In the genomic region with DNA sequence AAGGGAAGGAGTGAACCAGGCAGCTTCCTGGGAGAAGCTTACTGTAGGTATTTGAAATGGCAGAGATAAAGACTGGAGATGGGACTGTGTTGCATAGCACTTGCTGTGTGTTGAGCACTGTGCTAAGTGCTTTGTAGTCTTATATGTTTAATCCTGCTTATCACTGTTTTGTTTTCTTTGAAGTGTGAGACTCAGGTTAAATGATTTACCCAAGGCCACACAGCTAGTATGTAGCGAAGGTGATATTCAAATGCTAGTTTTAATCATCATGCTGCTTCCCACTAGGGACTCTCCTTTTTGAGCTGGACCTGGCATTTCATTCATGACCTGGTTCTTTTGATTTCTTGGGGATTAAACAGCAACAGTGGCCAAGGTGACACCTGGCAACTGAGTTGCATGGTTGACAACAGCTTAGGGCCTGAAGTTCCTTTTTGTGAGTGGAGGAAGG, we compare ENCODE assay signal across 17 cellular contexts. TPM values are rescaled to one million over a fixed set of nuclear protein-coding genes. Genes with fewer than 3 reads are reported as not detected.
DNase-seq lines count a peak whose midpoint lies in the region; ATAC-seq, FAIRE-seq and TF ChIP-seq lines count a peak whose summit lies in the region.
"Had no signal": no experiment of that assay in that cellular context is flagged by ENCODE, and none has a peak within 500 bp of the region (broad histone marks: within the 10 kb centered on the region; RNA-seq: fewer than 3 reads in every experiment).

No MANE protein-coding gene starts in this region.

- H3K79me2 ChIP-seq in HepG2 (ENCODE audit: insufficient read depth, low read length) = peaks cover 47% of the 10 kb centered on the region
- H3K79me2 ChIP-seq in SK-N-SH (ENCODE audit: insufficient read depth) = peaks cover 56% of the 10 kb centered on the region
- no peaks in the 10 kb centered on the region for H3K79me2 ChIP-seq in smooth muscle cell (ENCODE audit: low read depth)

- peaks cover 90% of the 10 kb centered on the region for H3K4me1 ChIP-seq in HepG2 (ENCODE audit: insufficient read depth, low read length)
- no peaks in the 10 kb centered on the region for H3K4me1 ChIP-seq in right lobe of liver
- peaks cover 41 to 61% of the 10 kb centered on the region in 2 experiments for H3K4me1 ChIP-seq in SK-N-SH (ENCODE audit: control insufficient read depth in 1 of 2, insufficient read depth in 2 of 2, low read depth in 1 of 2, low read length in 1 of 2)
- H3K4me1 ChIP-seq in iPS-20b (ENCODE audit: insufficient read depth, low read length) = peaks cover 51% of the 10 kb centered on the region
- peaks cover 15% of the 10 kb centered on the region for H3K4me1 ChIP-seq in smooth muscle cell (ENCODE audit: low read depth)

- no peak for TF ChIP-seq CTCF in HepG2 (CRISPR knock-in tag; IDR thresholded peaks at IDR 0.05)
- no peak for TF ChIP-seq CTCF in right lobe of liver (IDR thresholded peaks at IDR 0.05)
- no peak for TF ChIP-seq CTCF in SK-N-SH (IDR thresholded peaks at IDR 0.05)
- no peak for TF ChIP-seq CTCF in smooth muscle cell (IDR thresholded peaks at IDR 0.05; ENCODE audit: borderline replicate concordance, insufficient read depth, poor library complexity, severe bottlenecking)
- TF ChIP-seq CTCF in dorsolateral prefrontal cortex (IDR thresholded peaks at IDR 0.05 in 54 of 56, conservative IDR thresholded peaks at IDR 0.05 in 2 of 56; ENCODE audit: low read depth in 1 of 56, partially characterized antibody in 56 of 56) = no peak

- TF ChIP-seq POLR2A in HepG2 (IDR thresholded peaks at IDR 0.05; ENCODE audit: insufficient read depth in 1 of 2, low read depth in 2 of 2, low read length in 2 of 2) (peak; percentile 31 to 48; a peak in 1 of 4 replicates), right lobe of liver (IDR thresholded peaks at IDR 0.05) (no peak)

- in situ Hi-C loops in HepG2 (cut with HindIII; ENCODE audit: extremely low pct_ligation_motif_present, low pct_unique_long_range_greater_than_20kb) = loop anchor here (5.0 kb wide), 1 partner anchor 33 kb away; a partner anchor contains a TSS

- no peak for TF ChIP-seq RAD21 in HepG2 (CRISPR knock-in tag; IDR thresholded peaks at IDR 0.05)
- no peak for TF ChIP-seq RAD21 in SK-N-SH (IDR thresholded peaks at IDR 0.05; ENCODE audit: low read length)

- ATAC-seq in HepG2 = peak; percentile 20
- no peak for ATAC-seq in right lobe of liver
- ATAC-seq: left lung had no signal

- DNase-seq in HepG2 (ENCODE audit: low spot score) (peak; percentile 76), right lobe of liver (no peak), SK-N-SH (no peak), smooth muscle cell (lab: John Stamatoyannopoulos, UW; ENCODE audit: unreplicated experiment) (no peak), T1000 (lab: John Stamatoyannopoulos, UW) (no peak), dorsolateral prefrontal cortex (no peak), COR-L47 (lab: John Stamatoyannopoulos, UW) (no peak)
- DNase-seq: activated B cell treated with CpG ODN at 0.5 μM for 24 hours, GOT3, left lung, NCI-H1930 had no signal

- POLR2A ChIA-PET in HepG2 (lab: Yijun Ruan, JAX) = interaction anchor here (0.8 to 5.2 kb wide), 7 partner anchors 11 to 80 kb away, joined by 3 to 122 read pairs (median 4); a partner anchor contains a TSS
- POLR2A ChIA-PET in SK-N-SH (lab: Yijun Ruan, JAX) = no interaction called here

- H3K9me2 ChIP-seq in SK-N-SH = no peaks in the 10 kb centered on the region

- intact Hi-C loops in HepG2 (cut with micrococcal nuclease; ENCODE audit: unreplicated experiment) = loop anchor here (5.0 kb wide), 1 partner anchor 193 kb away; no protein-coding TSS in a partner anchor
- intact Hi-C loops in right lobe of liver (cut with DNase I) = no loop called here
- intact Hi-C loops in dorsolateral prefrontal cortex (cut with DNase I) = no loop called here

- H3K9ac ChIP-seq in HepG2 (ENCODE audit: insufficient read depth, low read depth, low read length) (peak overlapping the region; percentile 67), SK-N-SH (peak overlapping the region; percentile 62; the same call in 1 of the 2 replicates), iPS-20b (ENCODE audit: low read depth, low read length) (peak overlapping the region; percentile 47; the same call in 1 of the 2 replicates), smooth muscle cell (ENCODE audit: low read depth) (no peak overlapping the region)

- no TSS peak for BruUV-seq in HepG2 (replicated peaks; lab: Mats Ljungman, UMichigan)

- H2AFZ ChIP-seq in HepG2 (ENCODE audit: low read length) (no peak overlapping the region), SK-N-SH (ENCODE audit: low read depth) (no peak overlapping the region), smooth muscle cell (ENCODE audit: low read depth) (no peak overlapping the region)

- no peaks in the 10 kb centered on the region for H3K9me3 ChIP-seq in HepG2 (ENCODE audit: low read length)
- no peaks in the 10 kb centered on the region for H3K9me3 ChIP-seq in right lobe of liver
- no peaks in the 10 kb centered on the region for H3K9me3 ChIP-seq in SK-N-SH
- no peaks in the 10 kb centered on the region for H3K9me3 ChIP-seq in iPS-20b (ENCODE audit: insufficient read depth, low read depth, low read length)
- H3K9me3 ChIP-seq in smooth muscle cell (replicated peaks; ENCODE audit: low read depth) = no peaks in the 10 kb centered on the region
- H3K9me3 ChIP-seq: left lung, MG63, Peyer's patch had no signal

- peak in 1 of 2 experiments; percentile 65; a peak in 2 of 4 replicates for TF ChIP-seq EP300 in HepG2 (IDR thresholded peaks at IDR 0.05; ENCODE audit: low read depth in 2 of 2, low read length in 2 of 2)
- TF ChIP-seq EP300 in HepG2 (CRISPR knock-in tag; IDR thresholded peaks at IDR 0.05; ENCODE audit: borderline replicate concordance) = no peak; the same call in 1 of the 2 replicates
- TF ChIP-seq EP300 in SK-N-SH (IDR thresholded peaks at IDR 0.05; ENCODE audit: borderline replicate concordance in 1 of 2, low read depth in 1 of 2, low read length in 1 of 2) = no peak

- H4K20me1 ChIP-seq in HepG2 (ENCODE audit: insufficient read depth, low read length) (no peaks in the 10 kb centered on the region), SK-N-SH (ENCODE audit: insufficient read depth) (no peaks in the 10 kb centered on the region), smooth muscle cell (ENCODE audit: low read depth) (no peaks in the 10 kb centered on the region)

- H3K27ac ChIP-seq in HepG2 (ENCODE audit: extremely low read length, insufficient read depth, low read length) (peak overlapping the region; percentile 74), right lobe of liver (peak overlapping the region in 1 of 3 donors; percentile 3), SK-N-SH (ENCODE audit: low read depth in 2 of 2, low read length in 1 of 2) (peak overlapping the region; percentile 81 to 97), iPS-20b (ENCODE audit: low read length) (peak overlapping the region; percentile 6), smooth muscle cell (ENCODE audit: low read depth) (no peak overlapping the region), dorsolateral prefrontal cortex (no peak overlapping the region)
- H3K27ac ChIP-seq: left lung had no signal

- peak overlapping the region; percentile 84 for H3K4me2 ChIP-seq in HepG2 (ENCODE audit: low read depth, low read length)
- H3K4me2 ChIP-seq in SK-N-SH = peak overlapping the region; percentile 53
- peak overlapping the region; percentile 75 for H3K4me2 ChIP-seq in smooth muscle cell

- CTCF ChIA-PET in HepG2 (lab: Yijun Ruan, JAX; ENCODE audit: low intra/inter-chr PET ratio, low total read pairs) = no interaction called here
- CTCF ChIA-PET in SK-N-SH (lab: Yijun Ruan, JAX) = interaction anchor here (1.4 to 5.4 kb wide), 3 partner anchors 35 to 529 kb away, joined by 3 to 58 read pairs (median 5); a partner anchor contains a TSS

- peak; percentile 85 for FAIRE-seq in HepG2 (lab: Jason Lieb, UNC)
- FAIRE-seq: endothelial cell of umbilical vein, frontal cortex, urothelium cell line had no signal

- no peaks in the 10 kb centered on the region for H3K36me3 ChIP-seq in HepG2 (replicated peaks in 1 of 2; ENCODE audit: control insufficient read depth in 1 of 2, insufficient read depth in 2 of 2, low read length in 2 of 2)
- no peaks in the 10 kb centered on the region for H3K36me3 ChIP-seq in right lobe of liver
- H3K36me3 ChIP-seq in SK-N-SH (replicated peaks in 1 of 2; ENCODE audit: control insufficient read depth in 1 of 2, insufficient read depth in 2 of 2, low read length in 1 of 2) = no peaks in the 10 kb centered on the region
- no peaks in the 10 kb centered on the region for H3K36me3 ChIP-seq in iPS-20b (ENCODE audit: insufficient read depth, low read depth, low read length)
- H3K36me3 ChIP-seq in smooth muscle cell (ENCODE audit: low read depth) = no peaks in the 10 kb centered on the region
- H3K36me3 ChIP-seq: left lung, MG63, Peyer's patch had no signal

- H3K27me3 ChIP-seq in HepG2 (ENCODE audit: control insufficient read depth in 1 of 2, insufficient read depth in 2 of 2, low read length in 2 of 2) = no peaks in the 10 kb centered on the region; a peak in 1 of 5 replicates
- no peaks in the 10 kb centered on the region for H3K27me3 ChIP-seq in right lobe of liver
- H3K27me3 ChIP-seq in SK-N-SH (ENCODE audit: insufficient read depth) = no peaks in the 10 kb centered on the region
- H3K27me3 ChIP-seq in iPS-20b (ENCODE audit: insufficient read depth, low read length) = peaks cover 22% of the 10 kb centered on the region
- no peaks in the 10 kb centered on the region for H3K27me3 ChIP-seq in smooth muscle cell (ENCODE audit: low read depth)
- H3K27me3 ChIP-seq in dorsolateral prefrontal cortex = peaks cover 0 to 28% (median 0%) of the 10 kb centered on the region in 45 donors
- H3K27me3 ChIP-seq: MG63, Peyer's patch had no signal

- H3F3A ChIP-seq in SK-N-SH (replicated peaks; ENCODE audit: insufficient read depth) (peaks cover 30% of the 10 kb centered on the region), smooth muscle cell (ENCODE audit: low read depth) (no peaks in the 10 kb centered on the region)

- 7% methylated on average over 1 of the region's 1 CpG for WGBS in HepG2 (ENCODE audit: low lambda C conversion rate)
- WGBS in right lobe of liver (ENCODE audit: insufficient coverage, low coverage, low lambda C conversion rate, missing lambda C conversion rate) = 67% methylated on average over 1 of the region's 1 CpG
- WGBS in SK-N-SH (ENCODE audit: low lambda C conversion rate) = 100% methylated on average over 1 of the region's 1 CpG
- WGBS in smooth muscle cell (ENCODE audit: low lambda C conversion rate) = 96% methylated on average over 1 of the region's 1 CpG

- H3K4me3 ChIP-seq in HepG2 (replicated peaks in 1 of 3; ENCODE audit: insufficient read depth in 1 of 3, low read depth in 2 of 3, low read length in 3 of 3) (peak overlapping the region; percentile 24 to 47 (median 32); a peak in 3 of 6 replicates), right lobe of liver (no peak overlapping the region), SK-N-SH (ENCODE audit: low read depth in 2 of 2, low read length in 1 of 2) (no peak overlapping the region), iPS-20b (ENCODE audit: low read length) (no peak overlapping the region), smooth muscle cell (no peak overlapping the region), dorsolateral prefrontal cortex (no peak overlapping the region)
- H3K4me3 ChIP-seq: left lung, MG63, Peyer's patch had no signal

RNA-seq across cellular contexts. Expression of a gene that starts 35.3 kb away (rescaled TPM):
- 8.9 and 9.0 TPM in 2 replicates for total RNA-seq in HepG2 (2016; rRNA removed; fragmentation: Illumina TruSeq; extraction: Trizol)
- total RNA-seq in HepG2 (2016; cell fraction: cytosol; rRNA removed; fragmentation: Illumina TruSeq; extraction: Trizol; ENCODE audit: low read depth) = 1.6 and 1.8 TPM in 2 replicates
- 8.3 and 8.7 TPM in 2 replicates for total RNA-seq in HepG2 (2016; cell fraction: insoluble cytoplasmic fraction; rRNA removed; fragmentation: Illumina TruSeq; extraction: Trizol)
- total RNA-seq in HepG2 (2016; cell fraction: membrane; rRNA removed; fragmentation: Illumina TruSeq; extraction: Trizol) = 5.8 and 6.0 TPM in 2 replicates
- 12.5 and 16.8 TPM in 2 replicates for total RNA-seq in HepG2 (2016; cell fraction: nucleus; rRNA removed; fragmentation: Illumina TruSeq; extraction: Trizol)
- 17.8 and 19.2 TPM in 2 replicates for polyA plus RNA-seq in HepG2 (2011; rRNA removed)
- polyA plus RNA-seq in HepG2 (2011; cell fraction: cytosol; rRNA removed) = 10.9 and 12.6 TPM in 2 replicates
- 61.0 and 63.7 TPM in 2 replicates for polyA plus RNA-seq in HepG2 (2011; cell fraction: nucleus; rRNA removed)
- 10.0 and 17.2 TPM in 2 replicates for polyA plus RNA-seq in HepG2 (2012)
- polyA plus RNA-seq in HepG2 (2016; cell fraction: cytosol; fragmentation: Illumina TruSeq; extraction: Trizol; ENCODE audit: low read depth) = 0.37 and 0.40 TPM in 2 replicates
- polyA plus RNA-seq in HepG2 (2016; cell fraction: insoluble cytoplasmic fraction; fragmentation: Illumina TruSeq; extraction: Trizol; ENCODE audit: low read depth) = 6.9 and 9.0 TPM in 2 replicates
- 2.0 and 2.1 TPM in 2 replicates for polyA plus RNA-seq in HepG2 (2016; cell fraction: membrane; fragmentation: Illumina TruSeq; extraction: Trizol; ENCODE audit: low read depth)
- 21.3 and 22.7 TPM in 2 replicates for polyA plus RNA-seq in HepG2 (2016; cell fraction: nucleus; fragmentation: Illumina TruSeq; extraction: Trizol; ENCODE audit: insufficient read depth, low read depth)
- 0.09 and 81.1 TPM in 2 replicates for polyA minus RNA-seq in HepG2 (2011; rRNA and poly(A)+ RNA removed; ENCODE audit: low replicate concordance)
- 21.7 and 22.2 TPM in 2 replicates for polyA minus RNA-seq in HepG2 (2011; cell fraction: cytosol; rRNA and poly(A)+ RNA removed)
- polyA minus RNA-seq in HepG2 (2011; cell fraction: nucleus; rRNA and poly(A)+ RNA removed) = 40.0 and 40.4 TPM in 2 replicates
- total RNA-seq in right lobe of liver = 10 to 100 TPM in 2 of 6 experiments, 1 to 10 TPM in 4; 3.9 to 11.6 (median 7.3) TPM
- polyA plus RNA-seq in SK-N-SH (2012; rRNA removed) = 12.2 and 18.0 TPM in 2 replicates
- polyA plus RNA-seq in SK-N-SH (2012; cell fraction: cytosol; rRNA removed) = 6.7 and 9.0 TPM in 2 replicates
- 49.5 and 71.0 TPM in 2 replicates for polyA plus RNA-seq in SK-N-SH (2012; cell fraction: nucleus; rRNA removed)
- total RNA-seq in smooth muscle cell = 62.7 and 74.2 TPM in 2 replicates
- polyA plus RNA-seq in smooth muscle cell = 47.4 and 49.3 TPM in 2 replicates
- 10 to 100 TPM in 102 of 120 experiments, 1 to 10 TPM in 18; 7.2 to 26.4 (median 14.3) TPM for total RNA-seq in dorsolateral prefrontal cortex
- total RNA-seq: activated B cell treated with CpG ODN at 0.5 μM for 24 hours had no signal

Comparison
In these comparisons a context has a peak if more than half of its experiments do, and no peak if none do; other contexts are left out.
1. H3K4me3 ChIP-seq: peak in HepG2 (3 of 3); none in right lobe of liver (0 of 3), SK-N-SH (0 of 2), iPS-20b (single experiment), smooth muscle cell (single experiment) and dorsolateral prefrontal cortex (0 of 59).
2. H3K27ac ChIP-seq: peak in HepG2 (single experiment), SK-N-SH (2 of 2) and iPS-20b (single experiment); none in smooth muscle cell (single experiment) and dorsolateral prefrontal cortex (0 of 59).
3. Peak in every context shown above with its lines, with median percentiles within 50 percentile points of each other: H3K4me2 ChIP-seq.